8 cellular contexts compared by ENCODE assay signal in genomic region chr6:33578164-33578563, GRCh38. TPM values are rescaled to one million over a fixed set of nuclear protein-coding genes. Genes with fewer than 3 reads are reported as not detected.
A peak's percentile ranks its signal among the peaks of the same experiment; 100 is the strongest.
DNase-seq lines count a peak whose midpoint lies in the region; ATAC-seq and TF ChIP-seq lines count a peak whose summit lies in the region.

No MANE protein-coding gene starts in this region.

- ATAC-seq in activated CD8-positive, alpha-beta memory T cell treated with anti-CD3 and anti-CD28 coated beads, Interleukin-2, amount 10 ng/mL, durations not matched to agents 7 days and 5 days = no peak
- no peak for ATAC-seq in gastroesophageal sphincter

- intact Hi-C loops in prostate gland (cut with DNase I) = loop anchor here (10.0 kb wide), 1 partner anchor 143 kb away; no protein-coding TSS in a partner anchor

- WGBS in prostate gland = 88% methylated on average over 7 of the region's 7 CpGs
- WGBS in gastroesophageal sphincter (ENCODE audit: low coverage in 1 of 2), 2 donors = 100% methylated on average over 1 to 5 of the region's 7 CpGs

- no peaks in the 10 kb centered on the region for H3K27me3 Mint-ChIP-seq in activated CD8-positive, alpha-beta memory T cell treated with anti-CD3 and anti-CD28 coated beads, Interleukin-2, amount 10 ng/mL, durations not matched to agents 7 days and 5 days
- no peaks in the 10 kb centered on the region for H3K27me3 Mint-ChIP-seq in activated CD4-positive, alpha-beta memory T cell treated with anti-CD3 and anti-CD28 coated beads, Interleukin-2, amount 10 ng/mL, durations not matched to agents 7 days and 5 days
- peaks cover 2 to 4% (median 4%) of the 10 kb centered on the region in 3 donors for H3K27me3 Mint-ChIP-seq in immature natural killer cell (ENCODE audit: low read depth in 3 of 3)

- H3K27ac Mint-ChIP-seq in activated CD8-positive, alpha-beta memory T cell treated with anti-CD3 and anti-CD28 coated beads, Interleukin-2, amount 10 ng/mL, durations not matched to agents 7 days and 5 days = peak overlapping the region; percentile 97
- H3K27ac Mint-ChIP-seq in activated CD4-positive, alpha-beta memory T cell treated with anti-CD3 and anti-CD28 coated beads, Interleukin-2, amount 10 ng/mL, durations not matched to agents 7 days and 5 days = peak overlapping the region; percentile 96
- peak overlapping the region; percentile 94 to 100 (median 98) for H3K27ac Mint-ChIP-seq in immature natural killer cell

- H3K4me1 ChIP-seq in prostate gland (replicated peaks) (no peaks in the 10 kb centered on the region), gastroesophageal sphincter (peaks cover 0 to 33% (median 21%) of the 10 kb centered on the region in 3 donors)

- H3K36me3 Mint-ChIP-seq in activated CD8-positive, alpha-beta memory T cell treated with anti-CD3 and anti-CD28 coated beads, Interleukin-2, amount 10 ng/mL, durations not matched to agents 7 days and 5 days = peaks cover 37% of the 10 kb centered on the region
- peaks cover 64% of the 10 kb centered on the region for H3K36me3 Mint-ChIP-seq in activated CD4-positive, alpha-beta memory T cell treated with anti-CD3 and anti-CD28 coated beads, Interleukin-2, amount 10 ng/mL, durations not matched to agents 7 days and 5 days (ENCODE audit: low read depth)
- H3K36me3 Mint-ChIP-seq in immature natural killer cell = peaks cover 4 to 24% (median 9%) of the 10 kb centered on the region in 3 donors

- H3K27ac ChIP-seq in temporal lobe (ENCODE audit: low read depth, low read length) (peak overlapping the region; percentile 6), prostate gland (no peak overlapping the region), gastroesophageal sphincter (peak overlapping the region in 2 of 4 donors; percentile 38 to 87)

- TF ChIP-seq CTCF in prostate gland (IDR thresholded peaks at IDR 0.05) (no peak), gastroesophageal sphincter (IDR thresholded peaks at IDR 0.05) (no peak)

- CTCF ChIA-PET in activated CD8-positive, alpha-beta memory T cell treated with anti-CD3 and anti-CD28 coated beads, Interleukin-2, amount 10 ng/mL, durations not matched to agents 7 days and 5 days (lab: Charles Lee) = interaction anchor here (0.9 to 3.1 kb wide), 7 partner anchors 8 to 159 kb away, joined by 3 to 30 read pairs (median 9); partner anchors contain the start of genes CUTA and SYNGAP1
- CTCF ChIA-PET in activated CD4-positive, alpha-beta memory T cell treated with anti-CD3 and anti-CD28 coated beads, Interleukin-2, amount 10 ng/mL, durations not matched to agents 7 days and 5 days (lab: Charles Lee) = interaction anchor here (1.0 to 5.9 kb wide), 6 partner anchors 7 to 123 kb away, joined by 5 to 29 read pairs (median 17); partner anchors contain the start of gene ZBTB9

- no peaks in the 10 kb centered on the region for H3K9me3 Mint-ChIP-seq in activated CD8-positive, alpha-beta memory T cell treated with anti-CD3 and anti-CD28 coated beads, Interleukin-2, amount 10 ng/mL, durations not matched to agents 7 days and 5 days (ENCODE audit: low read depth)
- H3K9me3 Mint-ChIP-seq in activated CD4-positive, alpha-beta memory T cell treated with anti-CD3 and anti-CD28 coated beads, Interleukin-2, amount 10 ng/mL, durations not matched to agents 7 days and 5 days = no peaks in the 10 kb centered on the region
- H3K9me3 Mint-ChIP-seq in immature natural killer cell = no peaks in the 10 kb centered on the region

- H3K36me3 ChIP-seq in prostate gland (peaks cover 0 to 6% of the 10 kb centered on the region in 2 donors), gastroesophageal sphincter (peaks cover 0 to 50% of the 10 kb centered on the region in 2 donors)

- H3K27me3 ChIP-seq in prostate gland (replicated peaks; ENCODE audit: insufficient read depth) (no peaks in the 10 kb centered on the region), gastroesophageal sphincter (no peaks in the 10 kb centered on the region)

- peaks cover 39% of the 10 kb centered on the region for H3K4me1 Mint-ChIP-seq in activated CD8-positive, alpha-beta memory T cell treated with anti-CD3 and anti-CD28 coated beads, Interleukin-2, amount 10 ng/mL, durations not matched to agents 7 days and 5 days
- peaks cover 45% of the 10 kb centered on the region for H3K4me1 Mint-ChIP-seq in activated CD4-positive, alpha-beta memory T cell treated with anti-CD3 and anti-CD28 coated beads, Interleukin-2, amount 10 ng/mL, durations not matched to agents 7 days and 5 days
- peaks cover 18 to 25% of the 10 kb centered on the region in 2 donors for H3K4me1 Mint-ChIP-seq in immature natural killer cell

- POLR2A ChIA-PET in activated CD4-positive, alpha-beta memory T cell treated with anti-CD3 and anti-CD28 coated beads, Interleukin-2, amount 10 ng/mL, durations not matched to agents 7 days and 5 days (lab: Charles Lee) = interaction anchor here (0.8 to 4.0 kb wide), 17 partner anchors 9 to 607 kb away, joined by 3 to 71 read pairs (median 6); partner anchors contain the start of genes ITPR3, SYNGAP1 and ZBTB9

- H3K9me3 ChIP-seq in prostate gland = no peaks in the 10 kb centered on the region
- H3K9me3 ChIP-seq in gastroesophageal sphincter = no peaks in the 10 kb centered on the region

- no peak for TF ChIP-seq EP300 in gastroesophageal sphincter (IDR thresholded peaks at IDR 0.05)

- no peak overlapping the region for H3K4me3 ChIP-seq in prostate gland
- peak overlapping the region in 1 of 2 donors; percentile 82 for H3K4me3 ChIP-seq in gastroesophageal sphincter

- no peak for DNase-seq in activated CD8-positive, alpha-beta memory T cell treated with anti-CD3 and anti-CD28 coated beads, Interleukin-2, amount 10 ng/mL, durations not matched to agents 7 days and 5 days
- no peak for DNase-seq in activated CD8-positive, alpha-beta memory T cell treated with anti-CD3 and anti-CD28 coated beads, Interleukin-2, amount 50 U/mL, for 48 hours
- DNase-seq in activated CD4-positive, alpha-beta memory T cell treated with anti-CD3 and anti-CD28 coated beads, Interleukin-2, amount 10 ng/mL, durations not matched to agents 7 days and 5 days = no peak
- DNase-seq in immature natural killer cell (no peak), prostate gland (ENCODE audit: low spot score) (no peak), NCI-H146 (lab: John Stamatoyannopoulos, UW) (no peak)

- H3K4me3 Mint-ChIP-seq in activated CD8-positive, alpha-beta memory T cell treated with anti-CD3 and anti-CD28 coated beads, Interleukin-2, amount 10 ng/mL, durations not matched to agents 7 days and 5 days = peak overlapping the region; percentile 99
- H3K4me3 Mint-ChIP-seq in activated CD4-positive, alpha-beta memory T cell treated with anti-CD3 and anti-CD28 coated beads, Interleukin-2, amount 10 ng/mL, durations not matched to agents 7 days and 5 days = peak overlapping the region; percentile 94
- H3K4me3 Mint-ChIP-seq in immature natural killer cell = peak overlapping the region; percentile 86 to 100 (median 90)

- TF ChIP-seq POLR2A in prostate gland (IDR thresholded peaks at IDR 0.05) = no peak
- TF ChIP-seq POLR2A in gastroesophageal sphincter (IDR thresholded peaks at IDR 0.05) = no peak

RNA-seq across cellular contexts. Expression of gene BAK1, which starts 1.9 kb away (rescaled TPM):
- 10 to 100 TPM; 70.9 to 74.4 TPM for total RNA-seq in activated CD8-positive, alpha-beta memory T cell treated with anti-CD3 and anti-CD28 coated beads, Interleukin-2, amount 10 ng/mL, durations not matched to agents 7 days and 5 days
- total RNA-seq in activated CD4-positive, alpha-beta memory T cell treated with anti-CD3 and anti-CD28 coated beads, Interleukin-2, amount 10 ng/mL, durations not matched to agents 7 days and 5 days = 100 to 1,000 TPM in 1 of 2 experiments, 10 to 100 TPM in 1; 97.9 to 100 TPM
- 10 to 100 TPM; 26.6 to 46.6 (median 32.4) TPM for polyA plus RNA-seq in immature natural killer cell
- 2.7 TPM for total RNA-seq in temporal lobe
- 10 to 100 TPM in 1 of 2 donors, 1 to 10 TPM in 1; 6.2 to 13.6 TPM for total RNA-seq in prostate gland
- 10 to 100 TPM in 2 of 4 donors, 1 to 10 TPM in 2; 7.3 to 14.3 (median 11.0) TPM for total RNA-seq in gastroesophageal sphincter

RNA-seq across cellular contexts. Expression of gene ITPR3, which starts 43.0 kb away (rescaled TPM):
- total RNA-seq in activated CD8-positive, alpha-beta memory T cell treated with anti-CD3 and anti-CD28 coated beads, Interleukin-2, amount 10 ng/mL, durations not matched to agents 7 days and 5 days = 10 to 100 TPM; 44.9 to 71.3 TPM
- total RNA-seq in activated CD4-positive, alpha-beta memory T cell treated with anti-CD3 and anti-CD28 coated beads, Interleukin-2, amount 10 ng/mL, durations not matched to agents 7 days and 5 days = 10 to 100 TPM; 54.2 to 55.1 TPM
- 1 to 10 TPM in 2 of 3 donors, under 1 TPM in 1; 0.02 to 7.2 (median 1.1) TPM for polyA plus RNA-seq in immature natural killer cell
- total RNA-seq in temporal lobe = 1.2 TPM
- total RNA-seq in prostate gland = 10 to 100 TPM; 21.8 to 99.1 TPM
- 10 to 100 TPM; 11.8 to 25.0 (median 19.6) TPM for total RNA-seq in gastroesophageal sphincter

Comparison
In these comparisons a context has a peak if more than half of its experiments do, and no peak if none do; other contexts are left out.
1. RNA of gene BAK1, which starts 1.9 kb away (total RNA-seq): 97.9 to 100 TPM in activated CD4-positive, alpha-beta memory T cell treated with anti-CD3 and anti-CD28 coated beads, Interleukin-2, amount 10 ng/mL, durations not matched to agents 7 days and 5 days and 70.9 to 74.4 TPM in activated CD8-positive, alpha-beta memory T cell treated with anti-CD3 and anti-CD28 coated beads, Interleukin-2, amount 10 ng/mL, durations not matched to agents 7 days and 5 days; 6.2 to 13.6 TPM in prostate gland, 7.3 to 14.3 TPM in gastroesophageal sphincter and 2.7 TPM in temporal lobe (single experiment); every median in the first group is over 4 times any median in the second.
2. Peak in every context shown above with its lines, with median percentiles within 50 percentile points of each other: H3K27ac Mint-ChIP-seq and H3K4me3 Mint-ChIP-seq.